ENCODE assay signal across 33 cellular contexts in the genomic region with DNA sequence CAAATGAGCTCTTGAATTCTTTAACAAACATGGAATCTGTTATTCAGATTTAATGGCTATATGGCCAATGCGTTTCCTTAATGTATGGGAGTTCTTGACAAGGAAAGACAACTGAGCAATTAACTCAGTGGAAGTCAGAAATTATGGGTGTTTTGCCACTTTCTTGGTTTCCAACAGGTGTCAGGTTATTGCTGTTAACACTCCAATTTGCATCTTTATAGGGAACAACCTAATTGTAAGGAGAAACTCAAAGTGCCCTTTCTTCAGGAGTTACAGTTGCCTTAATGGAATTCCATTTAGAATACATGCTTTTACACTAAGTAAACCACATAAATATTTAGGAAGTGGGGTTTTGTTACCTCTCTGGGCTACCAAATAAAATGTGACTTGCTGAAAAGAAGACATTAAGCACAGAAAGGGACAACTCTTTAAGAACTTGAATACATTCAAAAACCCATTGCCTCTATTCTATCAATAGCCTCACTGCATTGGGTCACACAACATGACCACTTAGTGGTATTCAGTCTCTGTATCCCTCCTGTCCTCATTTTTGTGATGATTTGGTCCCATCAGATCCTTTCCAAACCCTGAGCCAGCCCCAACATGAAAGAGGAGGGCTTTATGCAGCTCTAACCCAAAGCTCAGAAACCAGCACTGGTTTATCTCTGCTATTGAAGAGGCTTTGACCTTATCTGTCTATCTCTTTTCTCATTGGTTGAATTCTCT.
"Had no signal": no experiment of that assay in that cellular context is flagged by ENCODE, and none has a peak within 500 bp of the region (broad histone marks: within the 10 kb centered on the region; RNA-seq: fewer than 3 reads in every experiment).

No MANE protein-coding gene starts in this region.

- H3K9ac ChIP-seq: SK-N-SH had no signal

- H3K27ac Mint-ChIP-seq: activated B cell treated with CpG ODN at 0.5 μM for 24 hours; activated CD4-positive, alpha-beta memory T cell treated with anti-CD3 and anti-CD28 coated beads for 36 hours; activated naive CD4-positive, alpha-beta T cell treated with anti-CD3 and anti-CD28 coated beads for 36 hours; activated naive CD4-positive, alpha-beta T cell treated with anti-CD3 and anti-CD28 coated beads, Interleukin-2, amount 50 U/mL, for 72 hours; activated T-helper 1 cell treated with anti-CD3 and anti-CD28 coated beads, Interleukin-12 subunit alpha, Interleukin-12 subunit beta, Interleukin-2, Interleukin-4 antibody, amounts not matched to agents 30 ng/mL and 10 ng/mL and 1 ng/mL, durations not matched to agents 14 hours and 24 hours and 36 hours; T-helper 1 cell treated with Interleukin-12 subunit alpha and Interleukin-12 subunit beta and Interleukin-4 antibody, amounts not matched to agents 30 μg/mL and 1 μg/mL, for 36 hours; T-helper 2 cell treated with Interferon-gamma antibody and Interleukin-4, amounts not matched to agents 5 μg/mL and 100 μg/mL, for 36 hours had no signal

- H3K4me1 ChIP-seq: adrenal gland, body of pancreas, breast epithelium, SJSA1 had no signal

- H3K27me3 ChIP-seq: adrenal gland, body of pancreas, breast epithelium, SJSA1 had no signal

- H3K4me2 ChIP-seq: SK-N-SH had no signal

- FAIRE-seq: astrocyte, TTC549 had no signal

- H3K9me3 Mint-ChIP-seq: activated B cell treated with CpG ODN at 0.5 μM for 24 hours; activated naive CD4-positive, alpha-beta T cell treated with anti-CD3 and anti-CD28 coated beads for 36 hours; activated T-cell treated with anti-CD3 and anti-CD28 coated beads, Interleukin-2, amount 50 U/mL, for 4 hours; activated T-helper 1 cell treated with anti-CD3 and anti-CD28 coated beads, Interleukin-12 subunit alpha, Interleukin-12 subunit beta, Interleukin-2, Interleukin-4 antibody, amounts not matched to agents 30 ng/mL and 10 ng/mL and 1 ng/mL, durations not matched to agents 14 hours and 24 hours and 36 hours; T-helper 1 cell treated with Interleukin-12 subunit alpha and Interleukin-12 subunit beta and Interleukin-4 antibody, amounts not matched to agents 30 μg/mL and 1 μg/mL, for 36 hours; T-helper 2 cell treated with Interferon-gamma antibody and Interleukin-4, amounts not matched to agents 5 μg/mL and 100 μg/mL, for 36 hours had no signal

- H3K4me1 Mint-ChIP-seq: activated B cell treated with CpG ODN at 0.5 μM for 24 hours had no signal

- H3K4me3 ChIP-seq: adrenal gland, body of pancreas, breast epithelium, SJSA1 had no signal

- H3K9me3 ChIP-seq: adrenal gland, body of pancreas, breast epithelium, SJSA1, SK-N-SH had no signal

- ATAC-seq: activated naive CD4-positive, alpha-beta T cell treated with anti-CD3 and anti-CD28 coated beads, Interleukin-2, amount 50 U/mL, for 72 hours; activated T-cell treated with anti-CD3 and anti-CD28 coated beads, Interleukin-2, amount 50 U/mL, for 4 hours; body of pancreas; Panc1 had no signal

- H3K27ac ChIP-seq: adrenal gland, body of pancreas, breast epithelium, SJSA1 had no signal

- H3K36me3 ChIP-seq: adrenal gland, breast epithelium had no signal

- H3K27me3 Mint-ChIP-seq: activated B cell treated with CpG ODN at 0.5 μM for 24 hours; activated CD4-positive, alpha-beta memory T cell treated with anti-CD3 and anti-CD28 coated beads for 36 hours had no signal

- DNase-seq: activated B cell treated with CpG ODN at 0.5 μM for 24 hours; activated CD4-positive, alpha-beta memory T cell treated with anti-CD3 and anti-CD28 coated beads for 36 hours; activated CD4-positive, alpha-beta T cell treated with anti-CD3 and anti-CD28 coated beads for 4 hours; activated CD4-positive, alpha-beta T cell treated with anti-CD3 and anti-CD28 coated beads, Interleukin-2, amount 50 U/mL, for 1 hour; activated CD4-positive, CD25-positive, alpha-beta regulatory T cell treated with anti-CD3 and anti-CD28 coated beads, Interleukin-2, amount 50 U/mL, for 72 hours; activated CD8-positive, alpha-beta memory T cell treated with anti-CD3 and anti-CD28 coated beads, Interleukin-2, amount 50 U/mL, for 4 hours; activated gamma-delta T cell treated with Interleukin-2 at 50 U/mL for 16 hours; activated naive CD4-positive, alpha-beta T cell treated with anti-CD3 and anti-CD28 coated beads for 36 hours; activated T-cell treated with anti-CD3 and anti-CD28 coated beads for 4 hours; activated T-cell treated with anti-CD3 and anti-CD28 coated beads, Interleukin-2, amount 50 U/mL, for 4 hours; adrenal gland; body of pancreas; caudate nucleus; cerebellar nuclear complex; MM.1S; MV-4-11; NCI-H1092; NCI-H146; NCI-H187 treated with DMSO at 0.1 percent for 48 hours; NCI-H2081; NCI-H446 treated with DMSO at 0.1 percent for 48 hours; NCI-H524; SHP77; SK-N-SH had no signal

- H3K36me3 Mint-ChIP-seq: activated CD4-positive, alpha-beta memory T cell treated with anti-CD3 and anti-CD28 coated beads for 36 hours; activated naive CD4-positive, alpha-beta T cell treated with anti-CD3 and anti-CD28 coated beads, Interleukin-2, amount 50 U/mL, for 72 hours had no signal

- H3K4me3 Mint-ChIP-seq: activated B cell treated with CpG ODN at 0.5 μM for 24 hours; activated CD4-positive, alpha-beta memory T cell treated with anti-CD3 and anti-CD28 coated beads for 36 hours; activated naive CD4-positive, alpha-beta T cell treated with anti-CD3 and anti-CD28 coated beads for 36 hours; activated T-cell treated with anti-CD3 and anti-CD28 coated beads, Interleukin-2, amount 50 U/mL, for 4 hours; activated T-helper 1 cell treated with anti-CD3 and anti-CD28 coated beads, Interleukin-12 subunit alpha, Interleukin-12 subunit beta, Interleukin-2, Interleukin-4 antibody, amounts not matched to agents 30 ng/mL and 10 ng/mL and 1 ng/mL, durations not matched to agents 14 hours and 24 hours and 36 hours; T-helper 1 cell treated with Interleukin-12 subunit alpha and Interleukin-12 subunit beta and Interleukin-4 antibody, amounts not matched to agents 30 μg/mL and 1 μg/mL, for 36 hours; T-helper 2 cell treated with Interferon-gamma antibody and Interleukin-4, amounts not matched to agents 5 μg/mL and 100 μg/mL, for 36 hours had no signal
